Comparison of ENCODE assay signal across 17 cellular contexts in the genomic region with DNA sequence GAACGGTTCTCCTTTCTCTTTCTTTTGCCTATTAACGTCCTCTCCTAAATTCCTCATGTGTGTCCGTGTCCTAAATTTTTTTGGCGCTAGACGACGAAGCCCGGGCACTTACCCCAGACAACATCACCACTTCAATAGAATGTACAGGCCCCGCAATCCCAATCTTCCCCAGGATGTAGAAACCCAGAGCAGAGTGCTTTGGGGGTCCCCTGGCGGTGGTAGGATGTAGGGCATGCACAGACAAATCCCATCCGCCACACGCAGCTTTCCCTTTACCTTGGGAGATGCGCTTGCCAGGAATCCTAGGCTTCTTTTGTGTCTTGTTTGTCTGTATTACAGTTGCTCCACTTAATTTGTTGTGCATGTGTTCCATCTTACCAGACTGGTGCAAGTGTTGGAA.
A peak's percentile ranks its signal among the peaks of the same experiment; 100 is the strongest.
DNase-seq lines count a peak whose midpoint lies in the region; ATAC-seq and TF ChIP-seq lines count a peak whose summit lies in the region.
"Had no signal": no experiment of that assay in that cellular context is flagged by ENCODE, and none has a peak within 500 bp of the region (broad histone marks: within the 10 kb centered on the region; RNA-seq: fewer than 3 reads in every experiment).

No MANE protein-coding gene starts in this region.

- H3K4me3 ChIP-seq in DND-41 (ENCODE audit: low read depth in 1 of 2, low read length in 2 of 2) (no peak overlapping the region), HEK293 (ENCODE audit: low read depth, low read length) (no peak overlapping the region), mucosa of descending colon (no peak overlapping the region)

- no peaks in the 10 kb centered on the region for H3K36me3 ChIP-seq in DND-41 (ENCODE audit: insufficient read depth, low read length)
- H3K36me3 ChIP-seq in HEK293 (ENCODE audit: control insufficient read depth in 2 of 2, insufficient read depth in 1 of 2, low read length in 2 of 2) = no peaks in the 10 kb centered on the region
- H3K36me3 ChIP-seq in mucosa of descending colon (ENCODE audit: low read depth) = no peaks in the 10 kb centered on the region

- CTCF ChIA-PET in HEK293 (lab: Yijun Ruan, JAX) = interaction anchor here (0.6 to 1.1 kb wide), 3 partner anchors 8 to 429 kb away, joined by 3 read pairs; no protein-coding TSS in a partner anchor

- H3K9me3 ChIP-seq in DND-41 (ENCODE audit: insufficient read depth, low read length, severe bottlenecking) (no peaks in the 10 kb centered on the region), HEK293 (ENCODE audit: control insufficient read depth, insufficient read depth, low read depth, low read length) (no peaks in the 10 kb centered on the region), mucosa of descending colon (no peaks in the 10 kb centered on the region)

- no peaks in the 10 kb centered on the region for H3K27me3 ChIP-seq in DND-41 (ENCODE audit: insufficient read depth, low read length, poor library complexity)

- DNase-seq in DND-41 (no peak), UCSD-AML1 (lab: John Stamatoyannopoulos, UW; ENCODE audit: unreplicated experiment) (peak; percentile 10), iPS-NIHi7 (ENCODE audit: extremely low spot score) (peak; percentile 86), mucosa of descending colon (no peak), GM10266 (ENCODE audit: extremely low spot score) (no peak), mucosa of gallbladder (ENCODE audit: low spot score) (no peak)
- no peak for DNase-seq in activated CD4-positive, CD25-positive, alpha-beta regulatory T cell treated with anti-CD3 and anti-CD28 coated beads, Interleukin-2, amount 50 U/mL, for 72 hours
- DNase-seq: activated CD4-positive, CD25-positive, alpha-beta regulatory T cell; activated naive CD4-positive, alpha-beta T cell; CD8-positive, alpha-beta memory T cell; effector CD4-positive, alpha-beta T cell; GF-D8; immature natural killer cell; IMR-90; mammary epithelial cell; substantia nigra had no signal

- H3K4me2 ChIP-seq in DND-41 (ENCODE audit: insufficient read depth, low read length) = no peak overlapping the region

- intact Hi-C loops in mucosa of descending colon (cut with DNase I, micrococcal nuclease) = no loop called here

- H3K4me1 ChIP-seq in DND-41 (ENCODE audit: insufficient read depth, low read length) = no peaks in the 10 kb centered on the region
- no peaks in the 10 kb centered on the region for H3K4me1 ChIP-seq in HEK293 (ENCODE audit: control insufficient read depth, insufficient read depth, low read length)
- no peaks in the 10 kb centered on the region for H3K4me1 ChIP-seq in mucosa of descending colon (ENCODE audit: low read depth)

- TF ChIP-seq CTCF in DND-41 (IDR thresholded peaks at IDR 0.05; ENCODE audit: borderline replicate concordance, extremely low read depth, low read length, poor library complexity, severe bottlenecking) = peak; percentile 23
- TF ChIP-seq CTCF in HEK293 (tag by site-specific recombination; IDR thresholded peaks at IDR 0.05) = no peak
- no peak for TF ChIP-seq CTCF in mucosa of descending colon (IDR thresholded peaks at IDR 0.05)
- no peak for TF ChIP-seq CTCF in GM10266 (IDR thresholded peaks at IDR 0.05; ENCODE audit: control insufficient read depth, insufficient read depth, low read depth, missing control alignments)

- no peak overlapping the region for H2AFZ ChIP-seq in DND-41 (ENCODE audit: low read depth, low read length)

- H3K79me2 ChIP-seq in DND-41 (ENCODE audit: insufficient read depth, low read length) = no peaks in the 10 kb centered on the region

- ATAC-seq in DND-41 (ENCODE audit: insufficient read depth, low read depth) (no peak), mucosa of descending colon (no peak)

- H4K20me1 ChIP-seq in DND-41 (ENCODE audit: insufficient read depth, low read length) = no peaks in the 10 kb centered on the region

- H3K9ac ChIP-seq in DND-41 (ENCODE audit: low read depth, low read length) = no peak overlapping the region

- POLR2A ChIA-PET in HEK293 (lab: Yijun Ruan, JAX) = no interaction called here

- H3K27ac ChIP-seq in DND-41 (ENCODE audit: low read length) = no peak overlapping the region
- H3K27ac ChIP-seq in HEK293 (ENCODE audit: extremely low read depth, low read depth, low read length) = no peak overlapping the region

TF ChIP-seq in HEK293, 187 proteins besides CTCF, POLR2A, EP300 and RAD21:
- no peak for TF ChIP-seq ZNF654 (tag by site-specific recombination; IDR thresholded peaks at IDR 0.05; ENCODE audit: low read depth)
- peak; percentile 80 for TF ChIP-seq ZNF558 (tag by site-specific recombination; IDR thresholded peaks at IDR 0.05)
- TF ChIP-seq, protein P1, sequence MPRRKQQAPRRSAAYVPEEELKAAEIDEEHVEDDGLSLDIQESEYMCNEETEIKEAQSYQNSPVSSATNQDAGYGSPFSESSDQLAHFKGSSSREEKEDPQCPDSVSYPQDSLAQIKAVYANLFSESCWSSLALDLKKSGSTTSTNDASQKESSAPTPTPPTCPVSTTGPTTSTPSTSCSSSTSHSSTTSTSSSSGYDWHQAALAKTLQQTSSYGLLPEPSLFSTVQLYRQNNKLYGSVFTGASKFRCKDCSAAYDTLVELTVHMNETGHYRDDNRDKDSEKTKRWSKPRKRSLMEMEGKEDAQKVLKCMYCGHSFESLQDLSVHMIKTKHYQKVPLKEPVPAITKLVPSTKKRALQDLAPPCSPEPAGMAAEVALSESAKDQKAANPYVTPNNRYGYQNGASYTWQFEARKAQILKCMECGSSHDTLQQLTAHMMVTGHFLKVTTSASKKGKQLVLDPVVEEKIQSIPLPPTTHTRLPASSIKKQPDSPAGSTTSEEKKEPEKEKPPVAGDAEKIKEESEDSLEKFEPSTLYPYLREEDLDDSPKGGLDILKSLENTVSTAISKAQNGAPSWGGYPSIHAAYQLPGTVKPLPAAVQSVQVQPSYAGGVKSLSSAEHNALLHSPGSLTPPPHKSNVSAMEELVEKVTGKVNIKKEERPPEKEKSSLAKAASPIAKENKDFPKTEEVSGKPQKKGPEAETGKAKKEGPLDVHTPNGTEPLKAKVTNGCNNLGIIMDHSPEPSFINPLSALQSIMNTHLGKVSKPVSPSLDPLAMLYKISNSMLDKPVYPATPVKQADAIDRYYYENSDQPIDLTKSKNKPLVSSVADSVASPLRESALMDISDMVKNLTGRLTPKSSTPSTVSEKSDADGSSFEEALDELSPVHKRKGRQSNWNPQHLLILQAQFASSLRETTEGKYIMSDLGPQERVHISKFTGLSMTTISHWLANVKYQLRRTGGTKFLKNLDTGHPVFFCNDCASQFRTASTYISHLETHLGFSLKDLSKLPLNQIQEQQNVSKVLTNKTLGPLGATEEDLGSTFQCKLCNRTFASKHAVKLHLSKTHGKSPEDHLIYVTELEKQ (tag by site-specific recombination; IDR thresholded peaks at IDR 0.05; ENCODE audit: borderline replicate concordance) = no peak
- TF ChIP-seq, protein P2, sequence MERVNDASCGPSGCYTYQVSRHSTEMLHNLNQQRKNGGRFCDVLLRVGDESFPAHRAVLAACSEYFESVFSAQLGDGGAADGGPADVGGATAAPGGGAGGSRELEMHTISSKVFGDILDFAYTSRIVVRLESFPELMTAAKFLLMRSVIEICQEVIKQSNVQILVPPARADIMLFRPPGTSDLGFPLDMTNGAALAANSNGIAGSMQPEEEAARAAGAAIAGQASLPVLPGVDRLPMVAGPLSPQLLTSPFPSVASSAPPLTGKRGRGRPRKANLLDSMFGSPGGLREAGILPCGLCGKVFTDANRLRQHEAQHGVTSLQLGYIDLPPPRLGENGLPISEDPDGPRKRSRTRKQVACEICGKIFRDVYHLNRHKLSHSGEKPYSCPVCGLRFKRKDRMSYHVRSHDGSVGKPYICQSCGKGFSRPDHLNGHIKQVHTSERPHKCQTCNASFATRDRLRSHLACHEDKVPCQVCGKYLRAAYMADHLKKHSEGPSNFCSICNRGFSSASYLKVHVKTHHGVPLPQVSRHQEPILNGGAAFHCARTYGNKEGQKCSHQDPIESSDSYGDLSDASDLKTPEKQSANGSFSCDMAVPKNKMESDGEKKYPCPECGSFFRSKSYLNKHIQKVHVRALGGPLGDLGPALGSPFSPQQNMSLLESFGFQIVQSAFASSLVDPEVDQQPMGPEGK (tag by site-specific recombination; IDR thresholded peaks at IDR 0.05) = no peak
- no peak for TF ChIP-seq ZBTB7A (tag by site-specific recombination; IDR thresholded peaks at IDR 0.05; ENCODE audit: low read depth)
- TF ChIP-seq, protein P3, sequence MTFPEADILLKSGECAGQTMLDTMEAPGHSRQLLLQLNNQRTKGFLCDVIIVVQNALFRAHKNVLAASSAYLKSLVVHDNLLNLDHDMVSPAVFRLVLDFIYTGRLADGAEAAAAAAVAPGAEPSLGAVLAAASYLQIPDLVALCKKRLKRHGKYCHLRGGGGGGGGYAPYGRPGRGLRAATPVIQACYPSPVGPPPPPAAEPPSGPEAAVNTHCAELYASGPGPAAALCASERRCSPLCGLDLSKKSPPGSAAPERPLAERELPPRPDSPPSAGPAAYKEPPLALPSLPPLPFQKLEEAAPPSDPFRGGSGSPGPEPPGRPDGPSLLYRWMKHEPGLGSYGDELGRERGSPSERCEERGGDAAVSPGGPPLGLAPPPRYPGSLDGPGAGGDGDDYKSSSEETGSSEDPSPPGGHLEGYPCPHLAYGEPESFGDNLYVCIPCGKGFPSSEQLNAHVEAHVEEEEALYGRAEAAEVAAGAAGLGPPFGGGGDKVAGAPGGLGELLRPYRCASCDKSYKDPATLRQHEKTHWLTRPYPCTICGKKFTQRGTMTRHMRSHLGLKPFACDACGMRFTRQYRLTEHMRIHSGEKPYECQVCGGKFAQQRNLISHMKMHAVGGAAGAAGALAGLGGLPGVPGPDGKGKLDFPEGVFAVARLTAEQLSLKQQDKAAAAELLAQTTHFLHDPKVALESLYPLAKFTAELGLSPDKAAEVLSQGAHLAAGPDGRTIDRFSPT (tag by site-specific recombination; IDR thresholded peaks at IDR 0.05) = no peak
TF ChIP-seq in HEK293: peak in this region for 1.

Comparison
In these comparisons a context has a peak if more than half of its experiments do, and no peak if none do; other contexts are left out.
1. DNase-seq: peak in UCSD-AML1 (single experiment) and iPS-NIHi7 (single experiment); none in DND-41 (single experiment), mucosa of descending colon (0 of 3), activated CD4-positive, CD25-positive, alpha-beta regulatory T cell treated with anti-CD3 and anti-CD28 coated beads, Interleukin-2, amount 50 U/mL, for 72 hours (single experiment), GM10266 (single experiment) and mucosa of gallbladder (single experiment).